29 cellular contexts compared by ENCODE assay signal in genomic region chr2:232377841-232378734, GRCh38. TPM values are rescaled to one million over a fixed set of nuclear protein-coding genes. Genes with fewer than 3 reads are reported as not detected.
A peak's percentile ranks its signal among the peaks of the same experiment; 100 is the strongest.
DNase-seq lines count a peak whose midpoint lies in the region; ATAC-seq, FAIRE-seq and TF ChIP-seq lines count a peak whose summit lies in the region.
"Had no signal": no experiment of that assay in that cellular context is flagged by ENCODE, and none has a peak within 500 bp of the region (broad histone marks: within the 10 kb centered on the region; RNA-seq: fewer than 3 reads in every experiment).

No MANE protein-coding gene starts in this region.

- H3K9me3 ChIP-seq in Panc1 (ENCODE audit: control insufficient read depth, insufficient read depth, low read depth, low read length) (no peaks in the 10 kb centered on the region), lower lobe of right lung (no peaks in the 10 kb centered on the region)
- H3K9me3 ChIP-seq: adrenal gland, stomach, tibial artery had no signal

- POLR2A ChIA-PET in Panc1 (lab: Charles Lee) = interaction anchor here (0.7 kb wide), 1 partner anchor 10 kb away, joined by 3 read pairs; no protein-coding TSS in a partner anchor

- TF ChIP-seq POLR2A in lower leg skin (IDR thresholded peaks at IDR 0.05) = no peak

- ATAC-seq in Panc1 = 0 out of 2 replicates have a peak, but pooled peaks have one; percentile 21
- peak; percentile 30 to 58 for ATAC-seq in lower lobe of right lung
- no peak for ATAC-seq in GM19351 (IDR thresholded peaks at IDR 0.05; ENCODE audit: unreplicated experiment)
- ATAC-seq: activated T-cell treated with anti-CD3 and anti-CD28 coated beads, Interleukin-2, amount 50 U/mL, for 72 hours; left ventricle myocardium superior; naive thymus-derived CD8-positive, alpha-beta T cell had no signal

- CTCF ChIA-PET in Panc1 (lab: Charles Lee) = no interaction called here

- no TSS peak for BruUV-seq in Panc1 (replicated peaks; lab: Mats Ljungman, UMichigan)

- FAIRE-seq in urothelium cell line (lab: Jason Lieb, UNC) = no peak
- FAIRE-seq: endothelial cell of umbilical vein, H1, small intestine had no signal

- TF ChIP-seq CTCF in Panc1 (IDR thresholded peaks at IDR 0.05) (no peak), lower lobe of right lung (IDR thresholded peaks at IDR 0.05) (no peak), lower leg skin (IDR thresholded peaks at IDR 0.05) (no peak)

- WGBS in lower leg skin, 2 donors = 73 to 79% methylated on average over 15 to 16 of the region's 17 CpGs

- no peak overlapping the region for H3K27ac ChIP-seq in Panc1 (ENCODE audit: low read length)
- no peak overlapping the region for H3K27ac ChIP-seq in lower lobe of right lung
- H3K27ac ChIP-seq: adrenal gland, brain microvascular endothelial cell, stomach, tibial artery, WERI-Rb-1 had no signal

- peak; percentile 38 for DNase-seq in Daoy (ENCODE audit: low read depth)
- no peak for DNase-seq in Panc1 (ENCODE audit: low read depth, low spot score)
- DNase-seq in lower lobe of right lung = peak; percentile 50
- DNase-seq in urothelium cell line (ENCODE audit: low spot score) = peak; percentile 49
- no peak for DNase-seq in kidney glomerular epithelial cell (lab: John Stamatoyannopoulos, UW)
- no peak for DNase-seq in lower leg skin (ENCODE audit: low spot score in 2 of 2)
- DNase-seq: activated naive CD4-positive, alpha-beta T cell treated with anti-CD3 and anti-CD28 coated beads for 36 hours; activated T-cell treated with anti-CD3 and anti-CD28 coated beads, Interleukin-2, amount 50 U/mL, for 72 hours; adrenal gland; brain microvascular endothelial cell; CD4-positive, alpha-beta memory T cell; left ventricle myocardium superior; naive thymus-derived CD8-positive, alpha-beta T cell; NCI-H1105 treated with DMSO at 0.1 percent for 48 hours; NCI-H2029; NCI-H774; occipital lobe; Right ventricle myocardium superior; small intestine; stomach; WERI-Rb-1 had no signal

- no peaks in the 10 kb centered on the region for H3K27me3 ChIP-seq in Panc1 (ENCODE audit: control insufficient read depth, insufficient read depth, low read length)
- peaks cover 11% of the 10 kb centered on the region for H3K27me3 ChIP-seq in lower lobe of right lung (ENCODE audit: low read depth)

- in situ Hi-C loops in Panc1 (cut with HindIII; ENCODE audit: low pct_unique_long_range_greater_than_20kb, low sequenced_read_pairs) = no loop called here

- H3K4me1 ChIP-seq in Panc1 (ENCODE audit: control insufficient read depth, insufficient read depth, low read length) (peaks cover 5% of the 10 kb centered on the region), lower lobe of right lung (no peaks in the 10 kb centered on the region)
- H3K4me1 ChIP-seq: adrenal gland, stomach, tibial artery had no signal

- no peaks in the 10 kb centered on the region for H3K36me3 ChIP-seq in Panc1 (ENCODE audit: control insufficient read depth, insufficient read depth, low read length)
- H3K36me3 ChIP-seq in lower lobe of right lung = no peaks in the 10 kb centered on the region
- H3K36me3 ChIP-seq: adrenal gland, brain microvascular endothelial cell, stomach, tibial artery, WERI-Rb-1 had no signal

- H3K4me3 ChIP-seq in Panc1 (ENCODE audit: low read depth in 2 of 2, low read length in 2 of 2) = no peak overlapping the region
- H3K4me3 ChIP-seq in lower lobe of right lung = no peak overlapping the region
- H3K4me3 ChIP-seq in lower leg skin (ENCODE audit: low read depth, poor library complexity, severe bottlenecking) = no peak overlapping the region
- H3K4me3 ChIP-seq: adrenal gland, stomach, tibial artery had no signal

- intact Hi-C loops in Panc1 (cut with micrococcal nuclease; ENCODE audit: unreplicated experiment) (no loop called here), lower lobe of right lung (cut with DNase I) (no loop called here), lower leg skin (cut with DNase I; ENCODE audit: low total_unique reads) (no loop called here)

RNA-seq across cellular contexts. Expression of gene ALPP, which starts 0.5 kb away (rescaled TPM):
- 0.03 TPM in 1 of 2 replicates, not detected in the other for total RNA-seq in Daoy (2014; rRNA removed; shearing (Covaris generic))
- total RNA-seq in Panc1 (2021; ENCODE audit: unreplicated experiment) (7.3 TPM), lower lobe of right lung (6.0 TPM), lower leg skin (not detected)
- 13.0 TPM for polyA plus RNA-seq in Panc1 (2012; ENCODE audit: insufficient read length)
- total RNA-seq: activated naive CD4-positive, alpha-beta T cell treated with anti-CD3 and anti-CD28 coated beads for 36 hours; activated T-cell treated with anti-CD3 and anti-CD28 coated beads, Interleukin-2, amount 50 U/mL, for 72 hours; adrenal gland; CD4-positive, alpha-beta memory T cell; endothelial cell of umbilical vein; glomerular endothelial cell; HT1080; left ventricle myocardium superior; naive thymus-derived CD8-positive, alpha-beta T cell; occipital lobe; pulmonary artery endothelial cell; Right ventricle myocardium superior; stomach had no signal
- polyA plus RNA-seq: adrenal gland; CD4-positive, alpha-beta memory T cell; endothelial cell of umbilical vein; naive thymus-derived CD8-positive, alpha-beta T cell; small intestine; stomach had no signal

RNA-seq across cellular contexts. Expression of gene ALPG, which starts 28.6 kb away (rescaled TPM):
- not detected in 2 replicates for total RNA-seq in Daoy (2014; rRNA removed; shearing (Covaris generic))
- 65.3 TPM for total RNA-seq in Panc1 (2021; ENCODE audit: unreplicated experiment)
- 236 TPM for polyA plus RNA-seq in Panc1 (2012; ENCODE audit: insufficient read length)
- total RNA-seq in lower lobe of right lung = 0.53 TPM
- not detected for total RNA-seq in lower leg skin
- total RNA-seq: activated naive CD4-positive, alpha-beta T cell treated with anti-CD3 and anti-CD28 coated beads for 36 hours; activated T-cell treated with anti-CD3 and anti-CD28 coated beads, Interleukin-2, amount 50 U/mL, for 72 hours; adrenal gland; CD4-positive, alpha-beta memory T cell; endothelial cell of umbilical vein; glomerular endothelial cell; HT1080; left ventricle myocardium superior; M059J; naive thymus-derived CD8-positive, alpha-beta T cell; occipital lobe; pulmonary artery endothelial cell; Right ventricle myocardium superior; stomach had no signal
- polyA plus RNA-seq: adrenal gland; CD4-positive, alpha-beta memory T cell; endothelial cell of umbilical vein; naive thymus-derived CD8-positive, alpha-beta T cell; stomach had no signal

Comparison
In these comparisons a context has a peak if more than half of its experiments do, and no peak if none do; other contexts are left out.
1. DNase-seq: peak in Daoy (single experiment), lower lobe of right lung (single experiment) and urothelium cell line (single experiment); none in Panc1 (single experiment), kidney glomerular epithelial cell (single experiment) and lower leg skin (0 of 2).
2. RNA of gene ALPG, which starts 28.6 kb away (total RNA-seq): 65.3 TPM in Panc1 (single experiment); 0.53 TPM in lower lobe of right lung (single experiment), not detected in Daoy and not detected in lower leg skin; every median in the first group is over 10 times any median in the second.